Comparison of ENCODE assay signal across 14 cellular contexts in genomic region chr11:119909495-119909894, GRCh38.
"Had no signal": no experiment of that assay in that cellular context is flagged by ENCODE, and none has a peak within 500 bp of the region (broad histone marks: within the 10 kb centered on the region; RNA-seq: fewer than 3 reads in every experiment).

No MANE protein-coding gene starts in this region.

- H3K27ac ChIP-seq: heart right ventricle, lower lobe of right lung, sigmoid colon, thyroid gland had no signal

- H3K4me3 ChIP-seq: heart right ventricle, lower lobe of right lung, sigmoid colon, thyroid gland had no signal

- H3K36me3 ChIP-seq: heart right ventricle, lower lobe of right lung, sigmoid colon, thyroid gland had no signal

- H3K4me1 ChIP-seq: sigmoid colon, thyroid gland had no signal

- H3K9me3 ChIP-seq: heart right ventricle, lower lobe of right lung, sigmoid colon, thyroid gland had no signal

- ATAC-seq: lower lobe of right lung; naive thymus-derived CD4-positive, alpha-beta T cell; stimulated activated naive B cell treated with anti-CD40 and anti-IgM and Interleukin-4, amounts not matched to agents 10 μg/mL and 1 μg/mL and 100 μg/mL, for 72 hours had no signal

- DNase-seq: activated CD4-positive, alpha-beta T cell treated with anti-CD3 and anti-CD28 coated beads for 1 hour; activated naive CD4-positive, alpha-beta T cell; activated naive CD8-positive, alpha-beta T cell treated with anti-CD3 and anti-CD28 coated beads for 36 hours; activated T-cell treated with anti-CD3 and anti-CD28 coated beads, Interleukin-2, amount 50 U/mL, for 1 hour; effector CD4-positive, alpha-beta T cell; heart right ventricle; lower lobe of right lung; naive thymus-derived CD4-positive, alpha-beta T cell; sigmoid colon; stimulated activated CD4-positive, alpha-beta T cell treated with anti-CD3 and anti-CD28 coated beads, Interleukin-2, amount 100 ng/mL, for 48 hours; stimulated activated CD8-positive, alpha-beta memory T cell treated with anti-CD3 and anti-CD28 coated beads, Interleukin-4, amount 100 ng/mL, for 48 hours; stimulated activated naive B cell treated with anti-CD40 and anti-IgM and Interleukin-4, amounts not matched to agents 10 μg/mL and 1 μg/mL and 100 μg/mL, for 72 hours; T-helper 9 cell; thyroid gland had no signal

- H3K27me3 ChIP-seq: heart right ventricle, thyroid gland had no signal
